13 cellular contexts compared by ENCODE assay signal in the genomic region with DNA sequence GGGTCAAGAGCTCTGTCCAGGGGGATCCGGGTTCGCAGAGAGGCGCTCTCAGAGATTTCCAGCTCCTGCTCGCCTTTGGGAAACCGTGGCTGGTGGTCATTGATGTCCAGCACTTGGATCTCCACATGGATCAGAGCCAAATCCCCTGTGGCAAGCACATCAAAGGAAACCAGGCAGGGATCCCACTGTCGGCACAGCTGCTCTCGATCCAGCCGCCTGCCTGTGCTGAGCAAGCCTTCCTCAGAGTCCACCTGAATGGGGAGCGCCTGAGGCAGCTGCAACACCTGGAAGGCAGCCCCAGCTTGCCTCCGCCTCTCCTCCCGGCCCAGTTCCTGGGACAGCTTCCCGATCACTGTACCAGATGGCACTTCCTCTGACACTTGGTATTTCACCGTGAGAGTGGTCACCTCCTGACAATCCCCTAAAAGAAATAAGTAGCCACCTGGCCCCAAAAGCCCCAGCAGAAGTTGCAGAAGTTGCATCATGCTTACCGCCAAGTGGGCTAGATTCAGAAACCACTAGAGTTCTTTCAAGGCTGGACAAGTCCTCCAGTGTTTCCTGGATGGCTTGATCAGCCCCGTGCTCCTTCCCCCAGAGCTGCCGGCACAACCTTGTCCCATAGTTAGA. TPM values are rescaled to one million over a fixed set of nuclear protein-coding genes. Genes with fewer than 3 reads are reported as not detected.
DNase-seq lines count a peak whose midpoint lies in the region; ATAC-seq and FAIRE-seq lines count a peak whose summit lies in the region.
"Had no signal": no experiment of that assay in that cellular context is flagged by ENCODE, and none has a peak within 500 bp of the region (broad histone marks: within the 10 kb centered on the region; RNA-seq: fewer than 3 reads in every experiment).

No MANE protein-coding gene starts in this region.

- H3K27me3 Mint-ChIP-seq in T-helper 1 cell treated with Interleukin-12 subunit alpha and Interleukin-12 subunit beta and Interleukin-4 antibody, amounts not matched to agents 30 μg/mL and 1 μg/mL, for 36 hours (ENCODE audit: low read depth) = no peaks in the 10 kb centered on the region
- no peaks in the 10 kb centered on the region for H3K27me3 Mint-ChIP-seq in activated CD4-positive, alpha-beta memory T cell treated with anti-CD3 and anti-CD28 coated beads, Interleukin-2, amount 10 ng/mL, durations not matched to agents 7 days and 5 days

- POLR2A ChIA-PET in activated CD4-positive, alpha-beta memory T cell treated with anti-CD3 and anti-CD28 coated beads, Interleukin-2, amount 10 ng/mL, durations not matched to agents 7 days and 5 days (lab: Charles Lee) = interaction anchor here (1.1 to 5.1 kb wide), 11 partner anchors 9 to 265 kb away, joined by 3 to 49 read pairs (median 5); a partner anchor contains a TSS

- no peaks in the 10 kb centered on the region for H3K36me3 Mint-ChIP-seq in T-helper 1 cell treated with Interleukin-12 subunit alpha and Interleukin-12 subunit beta and Interleukin-4 antibody, amounts not matched to agents 30 μg/mL and 1 μg/mL, for 36 hours (ENCODE audit: low read depth)
- no peaks in the 10 kb centered on the region for H3K36me3 Mint-ChIP-seq in activated CD4-positive, alpha-beta memory T cell treated with anti-CD3 and anti-CD28 coated beads, Interleukin-2, amount 10 ng/mL, durations not matched to agents 7 days and 5 days (ENCODE audit: low read depth)

- peaks cover 52% of the 10 kb centered on the region for H3K4me1 Mint-ChIP-seq in T-helper 1 cell treated with Interleukin-12 subunit alpha and Interleukin-12 subunit beta and Interleukin-4 antibody, amounts not matched to agents 30 μg/mL and 1 μg/mL, for 36 hours (ENCODE audit: low read depth)
- peaks cover 57% of the 10 kb centered on the region for H3K4me1 Mint-ChIP-seq in activated CD4-positive, alpha-beta memory T cell treated with anti-CD3 and anti-CD28 coated beads, Interleukin-2, amount 10 ng/mL, durations not matched to agents 7 days and 5 days

- H3K27me3 ChIP-seq in H7 (ENCODE audit: control insufficient read depth, insufficient read depth, low read length) (no peaks in the 10 kb centered on the region), muscle layer of duodenum (ENCODE audit: low read depth, low read length) (no peaks in the 10 kb centered on the region)
- H3K27me3 ChIP-seq: ovary had no signal

- no peaks in the 10 kb centered on the region for H3K9me3 Mint-ChIP-seq in T-helper 1 cell treated with Interleukin-12 subunit alpha and Interleukin-12 subunit beta and Interleukin-4 antibody, amounts not matched to agents 30 μg/mL and 1 μg/mL, for 36 hours
- no peaks in the 10 kb centered on the region for H3K9me3 Mint-ChIP-seq in activated CD4-positive, alpha-beta memory T cell treated with anti-CD3 and anti-CD28 coated beads, Interleukin-2, amount 10 ng/mL, durations not matched to agents 7 days and 5 days

- CTCF ChIA-PET in activated CD4-positive, alpha-beta memory T cell treated with anti-CD3 and anti-CD28 coated beads, Interleukin-2, amount 10 ng/mL, durations not matched to agents 7 days and 5 days (lab: Charles Lee) = interaction anchor here (3.3 to 6.9 kb wide), 6 partner anchors 13 to 264 kb away, joined by 12 to 214 read pairs (median 85); a partner anchor contains a TSS

- H3K36me3 ChIP-seq in H7 (replicated peaks; ENCODE audit: control insufficient read depth, insufficient read depth, low read length) (no peaks in the 10 kb centered on the region), muscle layer of duodenum (ENCODE audit: control insufficient read depth in 1 of 2, insufficient read depth in 2 of 2, low read length in 2 of 2) (no peaks in the 10 kb centered on the region)
- H3K36me3 ChIP-seq: ovary had no signal

- peaks cover 0 to 16% of the 10 kb centered on the region in 2 donors for H3K4me1 ChIP-seq in muscle layer of duodenum (ENCODE audit: control insufficient read depth in 1 of 2, insufficient read depth in 2 of 2, low read length in 2 of 2)

- FAIRE-seq in urothelium cell line (lab: Jason Lieb, UNC) = no peak
- FAIRE-seq: TTC549 had no signal

- no peaks in the 10 kb centered on the region for H3K9me3 ChIP-seq in muscle layer of duodenum (ENCODE audit: control insufficient read depth in 1 of 2, low read length in 2 of 2)
- H3K9me3 ChIP-seq: ovary had no signal

- H3K4me3 Mint-ChIP-seq in T-helper 1 cell treated with Interleukin-12 subunit alpha and Interleukin-12 subunit beta and Interleukin-4 antibody, amounts not matched to agents 30 μg/mL and 1 μg/mL, for 36 hours = peak overlapping the region; percentile 71
- H3K4me3 Mint-ChIP-seq in activated CD4-positive, alpha-beta memory T cell treated with anti-CD3 and anti-CD28 coated beads, Interleukin-2, amount 10 ng/mL, durations not matched to agents 7 days and 5 days = peak overlapping the region; percentile 71

- H3K27ac ChIP-seq in muscle layer of duodenum (ENCODE audit: low read length) = peak overlapping the region; percentile 25
- H3K27ac ChIP-seq: ovary had no signal

- no peak for ATAC-seq in GM18858 (IDR thresholded peaks at IDR 0.05; ENCODE audit: unreplicated experiment)
- no peak for ATAC-seq in HG02623 (IDR thresholded peaks at IDR 0.05; ENCODE audit: unreplicated experiment)
- ATAC-seq: Panc1 had no signal

- DNase-seq in T-helper 1 cell = no peak
- peak; percentile 49 for DNase-seq in H7
- no peak for DNase-seq in activated CD4-positive, alpha-beta memory T cell treated with anti-CD3 and anti-CD28 coated beads, Interleukin-2, amount 10 ng/mL, durations not matched to agents 7 days and 5 days
- DNase-seq in urothelium cell line (ENCODE audit: low spot score) = no peak
- DNase-seq: activated gamma-delta T cell, NCI-H1436 had no signal

- peak overlapping the region; percentile 72 for H3K27ac Mint-ChIP-seq in T-helper 1 cell treated with Interleukin-12 subunit alpha and Interleukin-12 subunit beta and Interleukin-4 antibody, amounts not matched to agents 30 μg/mL and 1 μg/mL, for 36 hours
- H3K27ac Mint-ChIP-seq in activated CD4-positive, alpha-beta memory T cell treated with anti-CD3 and anti-CD28 coated beads, Interleukin-2, amount 10 ng/mL, durations not matched to agents 7 days and 5 days = peak overlapping the region; percentile 80

- no peak overlapping the region for H3K4me3 ChIP-seq in H7 (ENCODE audit: insufficient read depth, low read depth, low read length)
- no peak overlapping the region for H3K4me3 ChIP-seq in muscle layer of duodenum (ENCODE audit: low read depth in 1 of 2, low read length in 2 of 2)
- H3K4me3 ChIP-seq: ovary had no signal

RNA-seq across cellular contexts. Expression of a gene that starts 0.5 kb away (rescaled TPM):
- 0.10 TPM in 1 of 2 replicates, not detected in the other for total RNA-seq in H7 (2014; rRNA removed; shearing (Covaris generic))
- 1 to 10 TPM; 2.0 to 2.2 TPM for total RNA-seq in activated CD4-positive, alpha-beta memory T cell treated with anti-CD3 and anti-CD28 coated beads, Interleukin-2, amount 10 ng/mL, durations not matched to agents 7 days and 5 days

RNA-seq across cellular contexts. Expression of a gene that starts 11.4 kb away (rescaled TPM):
- 52.3 and 55.3 TPM in 2 replicates for total RNA-seq in H7 (2014; rRNA removed; shearing (Covaris generic))
- total RNA-seq in activated CD4-positive, alpha-beta memory T cell treated with anti-CD3 and anti-CD28 coated beads, Interleukin-2, amount 10 ng/mL, durations not matched to agents 7 days and 5 days = 10 to 100 TPM; 32.5 to 35.7 TPM

RNA-seq across cellular contexts. Expression of a gene that starts 33.8 kb away (rescaled TPM):
- 61.7 and 83.1 TPM in 2 replicates for total RNA-seq in H7 (2014; rRNA removed; shearing (Covaris generic))
- total RNA-seq in activated CD4-positive, alpha-beta memory T cell treated with anti-CD3 and anti-CD28 coated beads, Interleukin-2, amount 10 ng/mL, durations not matched to agents 7 days and 5 days = 10 to 100 TPM; 73.4 to 80.7 TPM

RNA-seq across cellular contexts. Expression of a gene that starts 55.3 kb away (rescaled TPM):
- total RNA-seq in H7 (2014; rRNA removed; shearing (Covaris generic)) = 72.2 and 87.0 TPM in 2 replicates
- total RNA-seq in activated CD4-positive, alpha-beta memory T cell treated with anti-CD3 and anti-CD28 coated beads, Interleukin-2, amount 10 ng/mL, durations not matched to agents 7 days and 5 days = 10 to 100 TPM; 27.1 to 32.1 TPM
